In genomic region chr5:41748631-41749030, GRCh38 we compare ENCODE assay signal across 10 cellular contexts.
A peak's percentile ranks its signal among the peaks of the same experiment; 100 is the strongest.
DNase-seq lines count a peak whose midpoint lies in the region; ATAC-seq and TF ChIP-seq lines count a peak whose summit lies in the region.
"Had no signal": no experiment of that assay in that cellular context is flagged by ENCODE, and none has a peak within 500 bp of the region (broad histone marks: within the 10 kb centered on the region; RNA-seq: fewer than 3 reads in every experiment).

No MANE protein-coding gene starts in this region.

- H2BK12ac ChIP-seq in H9 (ENCODE audit: insufficient read length, low read depth, low read length): no peak overlapping the region

- no peak overlapping the region for H3K4me3 Mint-ChIP-seq in H9
- H3K4me3 Mint-ChIP-seq: activated naive CD8-positive, alpha-beta T cell had no signal

- H3K4me3 ChIP-seq in fibroblast of mammary gland (ENCODE audit: control insufficient read depth, low read depth, low read length) (no peak overlapping the region), MG63 (no peak overlapping the region)

- H3K9me3 ChIP-seq in H9 (ENCODE audit: control insufficient read depth, low read depth, low read length): no peaks in the 10 kb centered on the region
- no peaks in the 10 kb centered on the region for H3K9me3 ChIP-seq in MG63

- H3K27me3 ChIP-seq in H9 (ENCODE audit: insufficient read depth, low read length) (no peaks in the 10 kb centered on the region), MG63 (no peaks in the 10 kb centered on the region)

- no CpG with 5 or more reads among the region's 2 CpGs for WGBS in H9 (ENCODE audit: extremely low coverage, insufficient read length, low lambda C conversion rate)

- peaks cover 3 to 6% of the 10 kb centered on the region in 2 experiments; a peak in 3 of 4 replicates for H3K4me1 Mint-ChIP-seq in H9

- H3T11ph ChIP-seq in H9 (ENCODE audit: low read length): no peak overlapping the region

- no peak overlapping the region for H2AK5ac ChIP-seq in H9 (ENCODE audit: insufficient read length, low read length)

- peaks cover 4% of the 10 kb centered on the region; the same call in 1 of the 2 replicates for H3K4me1 ChIP-seq in H9 (ENCODE audit: insufficient read depth, low read length)

- no peak overlapping the region for H3K4me2 ChIP-seq in H9 (ENCODE audit: insufficient read depth, insufficient read length, low read length)

- H4K5ac ChIP-seq in H9 (ENCODE audit: insufficient read length, low read depth, low read length): no peak overlapping the region

- H2BK120ac ChIP-seq in H9 (ENCODE audit: low read depth, low read length, poor library complexity, severe bottlenecking): no peak overlapping the region

- no peaks in the 10 kb centered on the region for H3K9me3 Mint-ChIP-seq in H9

- H4K20me1 ChIP-seq in H9 (ENCODE audit: control insufficient read depth, insufficient read depth, insufficient read length): no peaks in the 10 kb centered on the region

- H2BK20ac ChIP-seq in H9 (ENCODE audit: low read depth, low read length, poor library complexity, severe bottlenecking): no peak overlapping the region

- H2AFZ ChIP-seq in H9 (ENCODE audit: low read length): no peak overlapping the region

- DNase-seq in fibroblast of mammary gland (ENCODE audit: low read depth) (peak; percentile 74), AML-193 (lab: John Stamatoyannopoulos, UW) (no peak), H9 (no peak), MG63 (no peak), erythroblast (lab: John Stamatoyannopoulos, UW) (no peak)
- DNase-seq: NCI-H510A treated with DMSO at 0.1 percent for 48 hours had no signal

- H3K36me3 ChIP-seq in MG63: peaks cover 6% of the 10 kb centered on the region

- no peak overlapping the region for H3K27ac Mint-ChIP-seq in H9

- H4K8ac ChIP-seq in H9 (replicated peaks; ENCODE audit: insufficient read length, low read depth, low read length): no peak overlapping the region

- H2BK5ac ChIP-seq in H9 (ENCODE audit: insufficient read length, low read length): no peak overlapping the region

- H4K91ac ChIP-seq in H9 (ENCODE audit: insufficient read length, low read depth, low read length): no peak overlapping the region

- H3K23me2 ChIP-seq in H9 (ENCODE audit: insufficient read length, low read depth, low read length, poor library complexity, severe bottlenecking): no peaks in the 10 kb centered on the region

- H3K14ac ChIP-seq in H9 (ENCODE audit: insufficient read depth, low read length): no peak overlapping the region

- TF ChIP-seq CTCF in fibroblast of mammary gland (conservative IDR thresholded peaks at IDR 0.05; ENCODE audit: control insufficient read depth, insufficient read depth, low read depth, low read length) (no peak), H9 (conservative IDR thresholded peaks at IDR 0.05) (no peak)

- H3K79me2 ChIP-seq in H9 (ENCODE audit: insufficient read depth, low read length): no peaks in the 10 kb centered on the region

- H3K79me1 ChIP-seq in H9 (ENCODE audit: insufficient read depth, low read depth, low read length, poor library complexity, severe bottlenecking): no peaks in the 10 kb centered on the region

- H3K36me3 Mint-ChIP-seq in H9 (ENCODE audit: insufficient read depth in 1 of 3, low read depth in 3 of 3): peaks cover 5 to 15% (median 13%) of the 10 kb centered on the region in 3 experiments; a peak in 6 of 7 replicates

- no peaks in the 10 kb centered on the region for H3K27me3 Mint-ChIP-seq in H9 (ENCODE audit: low read depth)
- H3K27me3 Mint-ChIP-seq: activated naive CD8-positive, alpha-beta T cell had no signal

- no peak overlapping the region for H3K4ac ChIP-seq in H9 (ENCODE audit: low read depth, low read length)

- ATAC-seq in GM18858 (IDR thresholded peaks at IDR 0.05; ENCODE audit: unreplicated experiment): peak; percentile 100
- ATAC-seq in GM21390 (IDR thresholded peaks at IDR 0.05; ENCODE audit: unreplicated experiment): peak; percentile 98
- peak; percentile 100 for ATAC-seq in HG03354 (IDR thresholded peaks at IDR 0.05; ENCODE audit: poor library complexity, severe bottlenecking, unreplicated experiment)

- H3K56ac ChIP-seq in H9 (ENCODE audit: insufficient read length, low read depth, low read length): no peak overlapping the region

- H3K9ac ChIP-seq in H9 (ENCODE audit: extremely low read depth, insufficient read length, low read length): no peak overlapping the region

- no peak for TF ChIP-seq POLR2A in erythroblast (IDR thresholded peaks at IDR 0.05; ENCODE audit: low read length)

- no peak overlapping the region for H3K27ac ChIP-seq in H9 (ENCODE audit: insufficient read length, low read depth, low read length)

- no peak overlapping the region for H3K23ac ChIP-seq in H9 (ENCODE audit: insufficient read length, low read depth, low read length)

- H3K18ac ChIP-seq in H9 (ENCODE audit: insufficient read length, low read depth, low read length): no peak overlapping the region

- no peak overlapping the region for H2BK15ac ChIP-seq in H9 (ENCODE audit: low read depth, low read length)
